ENCODE assay signal across 1 cellular context in the genomic region with DNA sequence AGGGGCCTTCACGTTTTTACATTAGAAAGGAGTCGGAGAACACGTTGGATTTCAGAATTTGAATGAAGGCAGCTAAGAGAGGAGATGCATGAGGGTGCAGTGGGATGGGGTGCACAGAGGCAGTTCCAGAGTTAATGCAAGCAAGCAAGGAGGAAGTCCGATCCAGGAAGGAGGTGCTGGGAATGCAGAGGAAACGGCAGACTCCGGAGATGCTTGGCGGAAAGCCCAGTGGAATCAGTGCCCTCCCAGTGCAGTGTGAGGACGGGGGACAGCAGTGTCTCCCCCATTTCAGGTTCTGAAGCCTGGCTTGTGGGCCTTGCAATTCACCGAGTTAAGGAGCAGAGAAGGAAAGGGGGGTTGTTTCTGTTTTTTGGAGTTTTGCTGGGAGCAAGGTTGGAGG.
TF ChIP-seq lines count a peak whose summit lies in the region.

No MANE protein-coding gene starts in this region.

TF ChIP-seq in IMR-90, 13 proteins besides CTCF, POLR2A, EP300 and RAD21 (continued from another document):
- TF ChIP-seq ELK1 (IDR thresholded peaks at IDR 0.05; ENCODE audit: borderline replicate concordance, low read depth, low read length) (no peak), CEBPB (IDR thresholded peaks at IDR 0.05; ENCODE audit: low read depth, low read length) (no peak), FOS (IDR thresholded peaks at IDR 0.05; ENCODE audit: low read depth, low read length) (no peak), NFE2L2 (IDR thresholded peaks at IDR 0.05; ENCODE audit: low read depth, low read length) (no peak), BHLHE40 (IDR thresholded peaks at IDR 0.05; ENCODE audit: low read depth, low read length) (no peak)
